Comparison of ENCODE assay signal across 18 cellular contexts in genomic region chr7:129908181-129908580, GRCh38. TPM values are rescaled to one million over a fixed set of nuclear protein-coding genes. Genes with fewer than 3 reads are reported as not detected.
A peak's percentile ranks its signal among the peaks of the same experiment; 100 is the strongest.
DNase-seq lines count a peak whose midpoint lies in the region; ATAC-seq, FAIRE-seq and TF ChIP-seq lines count a peak whose summit lies in the region.
"Had no signal": no experiment of that assay in that cellular context is flagged by ENCODE, and none has a peak within 500 bp of the region (broad histone marks: within the 10 kb centered on the region; RNA-seq: fewer than 3 reads in every experiment).

No MANE protein-coding gene starts in this region.

- no peak overlapping the region for H3K4me3 ChIP-seq in A673 (ENCODE audit: low read depth, low read length, poor library complexity, severe bottlenecking)
- H3K4me3 ChIP-seq in CD8-positive, alpha-beta T cell (ENCODE audit: low read depth, low read length): no peak overlapping the region
- H3K4me3 ChIP-seq: right atrium auricular region, thoracic aorta had no signal

- H3K4me3 Mint-ChIP-seq in CD8-positive, alpha-beta T cell: peak overlapping the region; percentile 2

- TF ChIP-seq CTCF in A673 (conservative IDR thresholded peaks at IDR 0.05; ENCODE audit: low read depth, low read length): no peak
- TF ChIP-seq CTCF in CD8-positive, alpha-beta T cell (IDR thresholded peaks at IDR 0.05): no peak

- H3K4me1 ChIP-seq in A673 (ENCODE audit: insufficient read depth, low read length, poor library complexity, severe bottlenecking): peaks cover 13% of the 10 kb centered on the region
- peaks cover 60% of the 10 kb centered on the region for H3K4me1 ChIP-seq in CD8-positive, alpha-beta T cell (ENCODE audit: insufficient read depth, low read length)

- peak overlapping the region; percentile 42 for H3K27ac Mint-ChIP-seq in CD8-positive, alpha-beta T cell

- CTCF ChIA-PET in A673 (lab: Charles Lee): no interaction called here
- CTCF ChIA-PET in CD8-positive, alpha-beta T cell (lab: Charles Lee): no interaction called here

- peaks cover 82% of the 10 kb centered on the region for H3K4me1 Mint-ChIP-seq in CD8-positive, alpha-beta T cell (ENCODE audit: low read depth)

- peaks cover 46% of the 10 kb centered on the region for H3K36me3 Mint-ChIP-seq in CD8-positive, alpha-beta T cell

- no peaks in the 10 kb centered on the region for H3K27me3 Mint-ChIP-seq in CD8-positive, alpha-beta T cell (ENCODE audit: low read depth)

- H3K9me3 ChIP-seq in A673 (ENCODE audit: low read depth, low read length, poor library complexity, severe bottlenecking): no peaks in the 10 kb centered on the region
- no peaks in the 10 kb centered on the region for H3K9me3 ChIP-seq in CD8-positive, alpha-beta T cell (ENCODE audit: low read length)
- H3K9me3 ChIP-seq: right atrium auricular region, thoracic aorta had no signal

- no peak for ATAC-seq in CD8-positive, alpha-beta T cell
- ATAC-seq in HG03159 (IDR thresholded peaks at IDR 0.05; ENCODE audit: unreplicated experiment): no peak
- ATAC-seq: left lobe of liver had no signal

- no TSS peak for BruUV-seq in A673 (replicated peaks; lab: Mats Ljungman, UMichigan)

- H3K36me3 ChIP-seq in A673 (ENCODE audit: insufficient read depth, low read length, poor library complexity, severe bottlenecking): no peaks in the 10 kb centered on the region
- no peaks in the 10 kb centered on the region for H3K36me3 ChIP-seq in CD8-positive, alpha-beta T cell (ENCODE audit: insufficient read depth, low read length)

- POLR2A ChIA-PET in A673 (lab: Charles Lee; ENCODE audit: low non-redundant PET): no interaction called here
- POLR2A ChIA-PET in CD8-positive, alpha-beta T cell (lab: Charles Lee): no interaction called here

- intact Hi-C loops in A673 (cut with micrococcal nuclease; ENCODE audit: unreplicated experiment): no loop called here
- intact Hi-C loops in CD8-positive, alpha-beta T cell (cut with DNase I, micrococcal nuclease): loop anchor here in 1 of 2 experiments (5.0 kb wide), 1 partner anchor 39 kb away; no protein-coding TSS in a partner anchor

- H3K27ac ChIP-seq in A673 (ENCODE audit: low read depth, low read length, poor library complexity, severe bottlenecking): no peak overlapping the region
- H3K27ac ChIP-seq in CD8-positive, alpha-beta T cell (ENCODE audit: low read depth, low read length): no peak overlapping the region
- H3K27ac ChIP-seq: C4-2B, right atrium auricular region, thoracic aorta had no signal

- peak; percentile 22 for FAIRE-seq in RCC 7860 (lab: Jason Lieb, UNC)

- H3K9me3 Mint-ChIP-seq in CD8-positive, alpha-beta T cell: peaks cover 2% of the 10 kb centered on the region

- H3K27me3 ChIP-seq in A673 (replicated peaks; ENCODE audit: insufficient read depth, low read depth, low read length, poor library complexity): no peaks in the 10 kb centered on the region
- H3K27me3 ChIP-seq in CD8-positive, alpha-beta T cell (ENCODE audit: insufficient read depth, low read length): no peaks in the 10 kb centered on the region
- H3K27me3 ChIP-seq: right atrium auricular region had no signal

- DNase-seq in A673 (ENCODE audit: low spot score): peak; percentile 40
- DNase-seq in CD8-positive, alpha-beta T cell: no peak
- DNase-seq in RCC 7860 (ENCODE audit: low spot score): no peak
- DNase-seq in fibroblast of peridontal ligament (ENCODE audit: extremely low read depth): peak; percentile 62
- DNase-seq in stimulated activated naive CD4-positive, alpha-beta T cell treated with Interleukin-2 at 50 U/mL for 16 hours (lab: John Stamatoyannopoulos, UW): no peak
- no peak for DNase-seq in NOMO-1 treated with DMSO at 0.1 percent for 48 hours (lab: John Stamatoyannopoulos, UW; ENCODE audit: unreplicated experiment)
- DNase-seq in superior temporal gyrus (ENCODE audit: extremely low spot score): no peak
- DNase-seq: activated CD8-positive, alpha-beta memory T cell treated with anti-CD3 and anti-CD28 coated beads for 24 hours; activated naive CD4-positive, alpha-beta T cell treated with Interleukin-2 at 50 U/mL for 16 hours; DMS79 treated with DMSO at 0.1 percent for 48 hours; effector CD8-positive, alpha-beta T cell; NCI-H1694 treated with DMSO at 0.1 percent for 48 hours; SIG-M5 had no signal

RNA-seq across cellular contexts. Expression of gene UBE2H, which starts 44.6 kb away (rescaled TPM):
- total RNA-seq in A673 (2021): 28.8 and 35.2 TPM in 2 replicates
- 10 to 100 TPM; 53.7 to 63.6 TPM for total RNA-seq in CD8-positive, alpha-beta T cell

Comparison
In these comparisons a context has a peak if more than half of its experiments do, and no peak if none do; other contexts are left out.
1. DNase-seq: peak in A673 (single experiment) and fibroblast of peridontal ligament (single experiment); none in CD8-positive, alpha-beta T cell (0 of 7), RCC 7860 (single experiment), stimulated activated naive CD4-positive, alpha-beta T cell treated with Interleukin-2 at 50 U/mL for 16 hours (single experiment), NOMO-1 treated with DMSO at 0.1 percent for 48 hours (single experiment) and superior temporal gyrus (single experiment).